Comparison of ENCODE assay signal across 25 cellular contexts in genomic region chr10:79053481-79054202, GRCh38. TPM values are rescaled to one million over a fixed set of nuclear protein-coding genes. Genes with fewer than 3 reads are reported as not detected.
DNase-seq lines count a peak whose midpoint lies in the region; ATAC-seq and TF ChIP-seq lines count a peak whose summit lies in the region.
"Had no signal": no experiment of that assay in that cellular context is flagged by ENCODE, and none has a peak within 500 bp of the region (broad histone marks: within the 10 kb centered on the region; RNA-seq: fewer than 3 reads in every experiment).

No MANE protein-coding gene starts in this region.

- no peak for TF ChIP-seq POLR2A in sigmoid colon (IDR thresholded peaks at IDR 0.05)

- CTCF ChIA-PET in activated CD4-positive, alpha-beta memory T cell treated with anti-CD3 and anti-CD28 coated beads for 36 hours (lab: Charles Lee): no interaction called here
- CTCF ChIA-PET in activated CD4-positive, alpha-beta memory T cell treated with anti-CD3 and anti-CD28 coated beads, Interleukin-2, amount 10 ng/mL, durations not matched to agents 7 days and 5 days (lab: Charles Lee): no interaction called here
- CTCF ChIA-PET in HEK293 (lab: Yijun Ruan, JAX): no interaction called here

- H3K4me3 ChIP-seq in HEK293 (ENCODE audit: low read depth, low read length) (no peak overlapping the region), sigmoid colon (no peak overlapping the region)

- ATAC-seq in left colon (no peak), GM18502 (IDR thresholded peaks at IDR 0.05; ENCODE audit: poor library complexity, unreplicated experiment) (no peak), HG03439 (IDR thresholded peaks at IDR 0.05; ENCODE audit: unreplicated experiment) (no peak)
- ATAC-seq: activated naive CD4-positive, alpha-beta T cell treated with anti-CD3 and anti-CD28 coated beads, Interleukin-2, amount 50 U/mL, for 72 hours; effector memory CD8-positive, alpha-beta T cell; naive thymus-derived CD4-positive, alpha-beta T cell had no signal

- no peaks in the 10 kb centered on the region for H3K9me3 Mint-ChIP-seq in activated CD4-positive, alpha-beta memory T cell treated with anti-CD3 and anti-CD28 coated beads for 36 hours
- no peaks in the 10 kb centered on the region for H3K9me3 Mint-ChIP-seq in activated CD4-positive, alpha-beta memory T cell treated with anti-CD3 and anti-CD28 coated beads, Interleukin-2, amount 10 ng/mL, durations not matched to agents 7 days and 5 days
- H3K9me3 Mint-ChIP-seq: activated naive CD4-positive, alpha-beta T cell treated with anti-CD3 and anti-CD28 coated beads, Interleukin-2, amount 50 U/mL, for 72 hours; effector memory CD8-positive, alpha-beta T cell; naive thymus-derived CD4-positive, alpha-beta T cell had no signal

- H3K27ac Mint-ChIP-seq in activated CD4-positive, alpha-beta memory T cell treated with anti-CD3 and anti-CD28 coated beads for 36 hours: no peak overlapping the region
- no peak overlapping the region for H3K27ac Mint-ChIP-seq in activated CD4-positive, alpha-beta memory T cell treated with anti-CD3 and anti-CD28 coated beads, Interleukin-2, amount 10 ng/mL, durations not matched to agents 7 days and 5 days
- H3K27ac Mint-ChIP-seq: activated naive CD4-positive, alpha-beta T cell treated with anti-CD3 and anti-CD28 coated beads, Interleukin-2, amount 50 U/mL, for 72 hours; CD14-positive monocyte; effector memory CD8-positive, alpha-beta T cell had no signal

- POLR2A ChIA-PET in activated CD4-positive, alpha-beta memory T cell treated with anti-CD3 and anti-CD28 coated beads for 36 hours (lab: Charles Lee): no interaction called here
- POLR2A ChIA-PET in activated CD4-positive, alpha-beta memory T cell treated with anti-CD3 and anti-CD28 coated beads, Interleukin-2, amount 10 ng/mL, durations not matched to agents 7 days and 5 days (lab: Charles Lee): interaction anchor here (1.4 to 1.5 kb wide), 2 partner anchors 9 to 12 kb away, joined by 3 to 4 read pairs; no protein-coding TSS in a partner anchor
- POLR2A ChIA-PET in HEK293 (lab: Yijun Ruan, JAX): no interaction called here

- WGBS in sigmoid colon, 2 donors: 84 to 95% methylated on average over 11 of the region's 11 CpGs

- H3K27me3 Mint-ChIP-seq in activated CD4-positive, alpha-beta memory T cell treated with anti-CD3 and anti-CD28 coated beads for 36 hours: no peaks in the 10 kb centered on the region
- no peaks in the 10 kb centered on the region for H3K27me3 Mint-ChIP-seq in activated CD4-positive, alpha-beta memory T cell treated with anti-CD3 and anti-CD28 coated beads, Interleukin-2, amount 10 ng/mL, durations not matched to agents 7 days and 5 days

- no peak for TF ChIP-seq CTCF in HEK293 (tag by site-specific recombination; IDR thresholded peaks at IDR 0.05)
- no peak for TF ChIP-seq CTCF in sigmoid colon (IDR thresholded peaks at IDR 0.05)

- H3K4me1 ChIP-seq in HEK293 (ENCODE audit: control insufficient read depth, insufficient read depth, low read length): no peaks in the 10 kb centered on the region
- H3K4me1 ChIP-seq in sigmoid colon: no peaks in the 10 kb centered on the region

- H3K27me3 ChIP-seq in sigmoid colon: no peaks in the 10 kb centered on the region

- H3K9me3 ChIP-seq in HEK293 (ENCODE audit: control insufficient read depth, insufficient read depth, low read depth, low read length): no peaks in the 10 kb centered on the region
- H3K9me3 ChIP-seq in sigmoid colon: no peaks in the 10 kb centered on the region
- H3K9me3 ChIP-seq: Caco-2 had no signal

- H3K36me3 Mint-ChIP-seq in activated CD4-positive, alpha-beta memory T cell treated with anti-CD3 and anti-CD28 coated beads for 36 hours: no peaks in the 10 kb centered on the region
- H3K36me3 Mint-ChIP-seq in activated CD4-positive, alpha-beta memory T cell treated with anti-CD3 and anti-CD28 coated beads, Interleukin-2, amount 10 ng/mL, durations not matched to agents 7 days and 5 days (ENCODE audit: low read depth): no peaks in the 10 kb centered on the region
- H3K36me3 Mint-ChIP-seq: activated naive CD4-positive, alpha-beta T cell treated with anti-CD3 and anti-CD28 coated beads, Interleukin-2, amount 50 U/mL, for 72 hours; CD14-positive monocyte; naive thymus-derived CD4-positive, alpha-beta T cell had no signal

- no peak for TF ChIP-seq EP300 in sigmoid colon (IDR thresholded peaks at IDR 0.05)

- H3K36me3 ChIP-seq in HEK293 (ENCODE audit: control insufficient read depth in 2 of 2, insufficient read depth in 1 of 2, low read length in 2 of 2): no peaks in the 10 kb centered on the region
- H3K36me3 ChIP-seq in sigmoid colon: no peaks in the 10 kb centered on the region

- H3K4me1 Mint-ChIP-seq in activated CD4-positive, alpha-beta memory T cell treated with anti-CD3 and anti-CD28 coated beads for 36 hours (ENCODE audit: low read depth): peaks cover 22% of the 10 kb centered on the region
- H3K4me1 Mint-ChIP-seq in activated CD4-positive, alpha-beta memory T cell treated with anti-CD3 and anti-CD28 coated beads, Interleukin-2, amount 10 ng/mL, durations not matched to agents 7 days and 5 days: peaks cover 22% of the 10 kb centered on the region

- peak; percentile 5 for DNase-seq in activated CD4-positive, alpha-beta memory T cell treated with anti-CD3 and anti-CD28 coated beads for 36 hours
- DNase-seq in activated CD4-positive, alpha-beta memory T cell treated with anti-CD3 and anti-CD28 coated beads, Interleukin-2, amount 10 ng/mL, durations not matched to agents 7 days and 5 days: no peak
- DNase-seq in left colon: peak; percentile 18 to 20
- DNase-seq in sigmoid colon: peak; percentile 37
- no peak for DNase-seq in HuH-7.5 (ENCODE audit: low spot score)
- DNase-seq: activated CD4-positive, alpha-beta T cell treated with anti-CD3 and anti-CD28 coated beads, Interleukin-2, amount 50 U/mL, for 1 hour; activated CD8-positive, alpha-beta memory T cell treated with anti-CD3 and anti-CD28 coated beads, Interleukin-2, amount 50 U/mL, for 4 hours; anterior cingulate cortex; cortex of kidney; DMS79; effector memory CD8-positive, alpha-beta T cell; midbrain; naive thymus-derived CD4-positive, alpha-beta T cell; NCI-H146; NCI-H446; NCI-H82; nucleus accumbens; stimulated activated naive CD4-positive, alpha-beta T cell; T1000 had no signal

- intact Hi-C loops in activated CD4-positive, alpha-beta memory T cell treated with anti-CD3 and anti-CD28 coated beads for 36 hours (cut with micrococcal nuclease): no loop called here
- intact Hi-C loops in left colon (cut with DNase I, micrococcal nuclease) (no loop called here), sigmoid colon (cut with DNase I) (no loop called here)

- H3K4me3 Mint-ChIP-seq in activated CD4-positive, alpha-beta memory T cell treated with anti-CD3 and anti-CD28 coated beads for 36 hours: no peak overlapping the region
- no peak overlapping the region for H3K4me3 Mint-ChIP-seq in activated CD4-positive, alpha-beta memory T cell treated with anti-CD3 and anti-CD28 coated beads, Interleukin-2, amount 10 ng/mL, durations not matched to agents 7 days and 5 days
- H3K4me3 Mint-ChIP-seq: effector memory CD8-positive, alpha-beta T cell; naive thymus-derived CD4-positive, alpha-beta T cell had no signal

- no peak overlapping the region for H3K27ac ChIP-seq in HEK293 (ENCODE audit: extremely low read depth, low read depth, low read length)
- H3K27ac ChIP-seq in sigmoid colon: no peak overlapping the region

TF ChIP-seq in HEK293, 187 proteins besides CTCF, POLR2A, EP300 and RAD21:
- TF ChIP-seq SCRT1 (tag by site-specific recombination; IDR thresholded peaks at IDR 0.05; ENCODE audit: borderline replicate concordance): 0 out of 2 replicates have a peak, but pooled peaks have one; percentile 59
- TF ChIP-seq SCRT2 (tag by site-specific recombination; IDR thresholded peaks at IDR 0.05): peak; percentile 84
- TF ChIP-seq ZNF157 (tag by site-specific recombination; IDR thresholded peaks at IDR 0.05): no peak
TF ChIP-seq in HEK293: peak in this region for 2.

RNA-seq across cellular contexts. Expression of gene ZMIZ1, which starts 15.1 kb away (rescaled TPM):
- 10 to 100 TPM; 28.5 to 29.2 TPM for total RNA-seq in activated CD4-positive, alpha-beta memory T cell treated with anti-CD3 and anti-CD28 coated beads for 36 hours
- total RNA-seq in activated CD4-positive, alpha-beta memory T cell treated with anti-CD3 and anti-CD28 coated beads, Interleukin-2, amount 10 ng/mL, durations not matched to agents 7 days and 5 days: 10 to 100 TPM; 46.9 to 47.0 TPM
- total RNA-seq in left colon (10 to 100 TPM; 50.7 to 63.9 TPM), sigmoid colon (10 to 100 TPM; 26.5 to 49.3 (median 37.5) TPM)
- 10 to 100 TPM; 17.4 to 31.5 (median 25.4) TPM for polyA plus RNA-seq in sigmoid colon

Comparison
In these comparisons a context has a peak if more than half of its experiments do, and no peak if none do; other contexts are left out.
1. DNase-seq: peak in activated CD4-positive, alpha-beta memory T cell treated with anti-CD3 and anti-CD28 coated beads for 36 hours (single experiment), left colon (2 of 2) and sigmoid colon (single experiment); none in activated CD4-positive, alpha-beta memory T cell treated with anti-CD3 and anti-CD28 coated beads, Interleukin-2, amount 10 ng/mL, durations not matched to agents 7 days and 5 days (single experiment) and HuH-7.5 (single experiment).